ENCODE assay signal across 14 cellular contexts in the genomic region with DNA sequence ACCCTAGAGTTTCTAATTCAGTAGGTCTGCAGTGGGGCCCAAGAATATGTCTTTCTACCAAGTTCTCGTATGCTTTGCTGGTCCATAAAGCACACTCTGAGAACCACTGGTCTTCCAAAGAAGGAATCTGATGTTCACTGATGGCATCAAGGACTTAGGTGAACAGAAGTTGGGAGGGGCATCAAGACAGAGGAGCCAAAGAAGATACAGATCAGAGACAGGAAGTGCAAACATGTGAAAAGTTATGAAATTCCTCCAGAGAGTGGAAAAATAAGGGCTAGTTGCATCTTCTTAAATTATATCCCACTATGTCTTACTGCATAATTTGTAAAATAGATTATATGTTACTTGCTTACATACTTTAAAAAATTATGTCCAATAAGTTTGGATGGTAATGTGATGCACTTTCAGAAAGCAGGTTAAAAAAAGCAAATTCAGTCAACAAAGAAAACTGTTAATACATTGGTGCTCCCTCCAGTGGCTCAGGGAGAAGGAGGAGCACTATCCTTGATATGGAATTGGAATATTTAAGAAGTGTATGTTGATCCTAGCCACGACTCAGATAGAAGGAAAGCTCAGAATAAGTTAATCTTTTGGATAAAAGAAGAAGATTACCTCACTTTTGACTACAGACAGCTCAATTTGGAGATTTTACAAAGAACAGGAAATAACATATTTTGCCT. TPM values are rescaled to one million over a fixed set of nuclear protein-coding genes. Genes with fewer than 3 reads are reported as not detected.
DNase-seq lines count a peak whose midpoint lies in the region; ATAC-seq and TF ChIP-seq lines count a peak whose summit lies in the region.
"Had no signal": no experiment of that assay in that cellular context is flagged by ENCODE, and none has a peak within 500 bp of the region (broad histone marks: within the 10 kb centered on the region; RNA-seq: fewer than 3 reads in every experiment).

No MANE protein-coding gene starts in this region.

- no peak overlapping the region for H2AK9ac ChIP-seq in IMR-90 (replicated peaks; ENCODE audit: low read depth, low read length, poor library complexity)

- peak overlapping the region; percentile 44; the same call in 1 of the 2 replicates for H3K4ac ChIP-seq in IMR-90 (ENCODE audit: low read depth, low read length)

- H3K4me1 Mint-ChIP-seq in neural crest cell: peaks cover 57% of the 10 kb centered on the region

- H3K4me1 ChIP-seq in IMR-90 (ENCODE audit: control insufficient read depth, insufficient read depth, low read length): peaks cover 27% of the 10 kb centered on the region

- H2BK20ac ChIP-seq in IMR-90 (ENCODE audit: low read depth, low read length): peak overlapping the region; percentile 27; the same call in 1 of the 2 replicates

- H2BK5ac ChIP-seq in IMR-90 (ENCODE audit: low read depth, low read length, poor library complexity, severe bottlenecking): peak overlapping the region; percentile 60

- TF ChIP-seq RAD21 in IMR-90 (IDR thresholded peaks at IDR 0.05; ENCODE audit: low read length): no peak

- peaks cover 49% of the 10 kb centered on the region for H4K20me1 ChIP-seq in IMR-90 (ENCODE audit: insufficient read depth, low read length)

- no peak overlapping the region for H2BK120ac ChIP-seq in IMR-90 (ENCODE audit: low read depth, low read length)

- H3K4me2 ChIP-seq in IMR-90 (ENCODE audit: low read depth, low read length): no peak overlapping the region

- H3K18ac ChIP-seq in IMR-90 (ENCODE audit: low read depth, low read length): peak overlapping the region; percentile 58; the same call in 1 of the 2 replicates

- no peak for TF ChIP-seq POLR2A in IMR-90 (IDR thresholded peaks at IDR 0.05; ENCODE audit: low read depth, low read length)

- H3K27ac Mint-ChIP-seq in neural crest cell (ENCODE audit: unreplicated experiment): peak overlapping the region; percentile 6
- H3K27ac Mint-ChIP-seq: activated T-helper 2 cell treated with anti-CD3 and anti-CD28 coated beads, Interferon-gamma antibody, Interleukin-2, Interleukin-4, amounts not matched to agents 10 μg/mL and 5 μg/mL and 100 μg/mL, durations not matched to agents 14 hours and 24 hours and 36 hours; stimulated activated memory B cell treated with anti-CD40 and anti-IgM and Interleukin-4, amounts not matched to agents 10 μg/mL and 1 μg/mL and 100 μg/mL, for 72 hours had no signal

- H3K14ac ChIP-seq in IMR-90 (replicated peaks; ENCODE audit: low read depth, low read length): peak overlapping the region; percentile 53; the same call in 1 of the 2 replicates

- no CpG with 5 or more reads among the region's 2 CpGs for WGBS in IMR-90 (ENCODE audit: extremely low coverage in 2 of 2, insufficient read length in 1 of 2), 2 experiments

- 0 out of 2 replicates have a peak overlapping the region, but pooled peaks have one; percentile 53 for H2AK5ac ChIP-seq in IMR-90 (ENCODE audit: low read depth, low read length)

- no peak overlapping the region for H4K5ac ChIP-seq in IMR-90 (ENCODE audit: low read depth, low read length)

- no peak overlapping the region for H3K27ac ChIP-seq in IMR-90 (ENCODE audit: insufficient read depth, low read length)
- H3K27ac ChIP-seq in brain microvascular endothelial cell: no peak overlapping the region

- peaks cover 2% of the 10 kb centered on the region for H3K9me3 Mint-ChIP-seq in neural crest cell
- H3K9me3 Mint-ChIP-seq: activated T-helper 2 cell treated with anti-CD3 and anti-CD28 coated beads, Interferon-gamma antibody, Interleukin-2, Interleukin-4, amounts not matched to agents 10 μg/mL and 5 μg/mL and 100 μg/mL, durations not matched to agents 14 hours and 24 hours and 36 hours had no signal

- in situ Hi-C loops in IMR-90 (cut with MboI; ENCODE audit: low sequenced_read_pairs) (no loop called here), brain microvascular endothelial cell (cut with HindIII; ENCODE audit: low pct_ligation_motif_present, low sequenced_read_pairs) (no loop called here)

- H2BK15ac ChIP-seq in IMR-90 (ENCODE audit: low read depth, low read length): no peak overlapping the region

- H3K9ac ChIP-seq in IMR-90 (ENCODE audit: low read depth, low read length): no peak overlapping the region

- no peak overlapping the region for H4K91ac ChIP-seq in IMR-90 (ENCODE audit: insufficient read depth, low read depth, low read length)

- TF ChIP-seq CTCF in AG09319 (IDR thresholded peaks at IDR 0.05; ENCODE audit: low read depth, low read length): peak; percentile 5
- peak; percentile 28; the same call in 1 of the 2 replicates for TF ChIP-seq CTCF in IMR-90 (conservative IDR thresholded peaks at IDR 0.05; ENCODE audit: low read depth, low read length)
- peak; percentile 52 for TF ChIP-seq CTCF in brain microvascular endothelial cell (IDR thresholded peaks at IDR 0.05; ENCODE audit: low read depth, low read length, missing control alignments)
- no peak for TF ChIP-seq CTCF in neural crest cell (conservative IDR thresholded peaks at IDR 0.05)

- H3K23ac ChIP-seq in IMR-90 (ENCODE audit: low read depth, low read length): no peak overlapping the region

- H3K56ac ChIP-seq in IMR-90 (ENCODE audit: extremely low read depth, insufficient read depth, low read length): no peak overlapping the region

- intact Hi-C loops in IMR-90 (cut with micrococcal nuclease): loop anchor here (2.0 kb wide), 1 partner anchor 13 kb away; no protein-coding TSS in a partner anchor

- H4K8ac ChIP-seq in IMR-90 (ENCODE audit: low read depth in 2 of 2, low read length in 2 of 2): no peak overlapping the region

- no TSS peak for BruUV-seq in IMR-90 (replicated peaks; lab: Mats Ljungman, UMichigan)

- H2AFZ ChIP-seq in IMR-90 (replicated peaks; ENCODE audit: low read length, poor library complexity): no peak overlapping the region

- ATAC-seq in IMR-90 (ENCODE audit: low read depth) (no peak), GM19395 (IDR thresholded peaks at IDR 0.05; ENCODE audit: unreplicated experiment) (no peak)
- ATAC-seq: stimulated activated memory B cell treated with anti-CD40 and anti-IgM and Interleukin-4, amounts not matched to agents 10 μg/mL and 1 μg/mL and 100 μg/mL, for 72 hours had no signal

- DNase-seq in AG09319 (ENCODE audit: extremely low read depth, low read depth): no peak
- no peak for DNase-seq in IMR-90
- DNase-seq in brain microvascular endothelial cell: no peak
- DNase-seq in neural crest cell (ENCODE audit: low read depth, low spot score): no peak
- no peak for DNase-seq in HuH-7 (ENCODE audit: low spot score)
- no peak for DNase-seq in MV-4-11 (lab: John Stamatoyannopoulos, UW)
- no peak for DNase-seq in CD1c-positive myeloid dendritic cell (ENCODE audit: extremely low spot score)
- DNase-seq: NCI-H1105 treated with DMSO at 0.1 percent for 48 hours, NCI-H2171 treated with DMSO at 0.1 percent for 48 hours had no signal

- H3K27me3 Mint-ChIP-seq in neural crest cell (ENCODE audit: low read depth): no peaks in the 10 kb centered on the region
- H3K27me3 Mint-ChIP-seq: stimulated activated memory B cell treated with anti-CD40 and anti-IgM and Interleukin-4, amounts not matched to agents 10 μg/mL and 1 μg/mL and 100 μg/mL, for 72 hours had no signal

- H3K36me3 Mint-ChIP-seq in neural crest cell (ENCODE audit: low read depth): peaks cover 22% of the 10 kb centered on the region

- H3K4me3 ChIP-seq in IMR-90 (ENCODE audit: insufficient read depth, low read depth, low read length) (no peak overlapping the region), brain microvascular endothelial cell (ENCODE audit: low read depth, low read length) (no peak overlapping the region)

- POLR2A ChIA-PET in IMR-90 (lab: Charles Lee; ENCODE audit: unreplicated experiment): no interaction called here

- peaks cover 5% of the 10 kb centered on the region for H3K36me3 ChIP-seq in IMR-90 (ENCODE audit: control insufficient read depth, insufficient read depth, low read length)
- H3K36me3 ChIP-seq in brain microvascular endothelial cell (replicated peaks): peaks cover 13% of the 10 kb centered on the region

- H3K27me3 ChIP-seq in IMR-90 (ENCODE audit: control insufficient read depth, insufficient read depth, low read length) (no peaks in the 10 kb centered on the region), brain microvascular endothelial cell (replicated peaks) (no peaks in the 10 kb centered on the region)

- H3K4me3 Mint-ChIP-seq in neural crest cell: no peak overlapping the region
- H3K4me3 Mint-ChIP-seq: CD14-positive monocyte; stimulated activated memory B cell treated with anti-CD40 and anti-IgM and Interleukin-4, amounts not matched to agents 10 μg/mL and 1 μg/mL and 100 μg/mL, for 72 hours; WTC11 had no signal

- no peaks in the 10 kb centered on the region for H3K9me3 ChIP-seq in IMR-90 (ENCODE audit: control insufficient read depth, insufficient read depth, low read length)

- dilution Hi-C loops in IMR-90 (cut with HindIII; ENCODE audit: low sequenced_read_pairs, unreplicated experiment): no loop called here

- H3K9me1 ChIP-seq in IMR-90 (ENCODE audit: insufficient read depth, low read length): peaks cover 40% of the 10 kb centered on the region

- CTCF ChIA-PET in IMR-90 (lab: Yijun Ruan, JAX): interaction anchor here (1.0 to 1.2 kb wide), 2 partner anchors 12 to 15 kb away, joined by 3 to 4 read pairs; no protein-coding TSS in a partner anchor

- peaks cover 52 to 87% of the 10 kb centered on the region in 2 experiments for H3K79me1 ChIP-seq in IMR-90 (ENCODE audit: low read depth in 1 of 2, low read length in 2 of 2)

TF ChIP-seq in IMR-90, 13 proteins besides CTCF, POLR2A, EP300 and RAD21:
- TF ChIP-seq SMC3 (IDR thresholded peaks at IDR 0.05; ENCODE audit: low read depth, low read length): 0 out of 2 replicates have a peak, but pooled peaks have one; percentile 6
- no peak for TF ChIP-seq RCOR1 (IDR thresholded peaks at IDR 0.05; ENCODE audit: insufficient replicate concordance, low read length)

RNA-seq across cellular contexts. Expression of a gene that starts 35.8 kb away (rescaled TPM):
- 35.8 and 42.3 TPM in 2 replicates for total RNA-seq in IMR-90 (2012; rRNA removed)
- polyA plus RNA-seq in IMR-90 (2012; rRNA removed): 57.9 and 65.1 TPM in 2 replicates
- 31.6 and 44.4 TPM in 2 replicates for polyA plus RNA-seq in IMR-90 (2012; cell fraction: cytosol; rRNA removed)
- 38.6 and 56.6 TPM in 2 replicates for polyA plus RNA-seq in IMR-90 (2012; cell fraction: nucleus; rRNA removed; ENCODE audit: low replicate concordance)
- 51.1 and 51.9 TPM in 2 replicates for total RNA-seq in neural crest cell
